1 cellular context compared by ENCODE assay signal in the genomic region with DNA sequence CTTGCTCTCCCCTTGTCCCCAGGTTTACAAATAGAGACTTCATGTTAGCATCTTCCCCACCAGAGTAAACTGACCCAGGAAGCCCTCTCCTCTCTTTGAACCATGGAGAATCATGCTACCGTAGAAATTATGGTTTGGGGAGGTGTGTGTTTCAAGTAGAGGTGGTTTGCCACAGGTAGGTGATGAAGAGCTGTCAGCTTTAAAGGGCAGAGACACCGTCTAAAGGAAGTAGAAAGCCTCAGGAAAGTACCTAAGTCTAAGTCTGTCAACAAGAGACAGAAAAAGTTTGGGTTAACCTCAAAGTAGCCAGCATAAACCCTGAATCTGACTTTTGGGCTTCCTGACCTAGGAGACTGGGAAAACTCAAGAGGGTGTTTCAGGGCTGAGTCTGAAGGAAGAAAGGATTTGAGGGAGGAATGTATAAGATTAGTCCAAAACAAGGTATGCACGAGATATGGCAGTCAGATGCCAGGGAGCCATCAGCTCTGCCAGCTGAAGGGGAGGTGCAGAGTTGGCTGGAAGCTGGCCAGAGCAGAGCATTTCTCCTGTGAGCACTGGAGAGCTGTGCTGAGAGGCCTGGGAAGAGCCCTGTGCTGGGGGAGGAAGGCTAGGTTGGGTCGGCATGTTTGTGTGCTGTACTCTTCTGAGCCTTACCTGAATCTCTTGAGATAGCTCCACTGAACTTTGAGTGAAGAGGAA.
TF ChIP-seq lines count a peak whose summit lies in the region.

No MANE protein-coding gene starts in this region.

TF ChIP-seq in GM23338, 12 proteins besides CTCF, POLR2A, EP300 and RAD21 (continued from another document):
- TF ChIP-seq, protein P1, sequence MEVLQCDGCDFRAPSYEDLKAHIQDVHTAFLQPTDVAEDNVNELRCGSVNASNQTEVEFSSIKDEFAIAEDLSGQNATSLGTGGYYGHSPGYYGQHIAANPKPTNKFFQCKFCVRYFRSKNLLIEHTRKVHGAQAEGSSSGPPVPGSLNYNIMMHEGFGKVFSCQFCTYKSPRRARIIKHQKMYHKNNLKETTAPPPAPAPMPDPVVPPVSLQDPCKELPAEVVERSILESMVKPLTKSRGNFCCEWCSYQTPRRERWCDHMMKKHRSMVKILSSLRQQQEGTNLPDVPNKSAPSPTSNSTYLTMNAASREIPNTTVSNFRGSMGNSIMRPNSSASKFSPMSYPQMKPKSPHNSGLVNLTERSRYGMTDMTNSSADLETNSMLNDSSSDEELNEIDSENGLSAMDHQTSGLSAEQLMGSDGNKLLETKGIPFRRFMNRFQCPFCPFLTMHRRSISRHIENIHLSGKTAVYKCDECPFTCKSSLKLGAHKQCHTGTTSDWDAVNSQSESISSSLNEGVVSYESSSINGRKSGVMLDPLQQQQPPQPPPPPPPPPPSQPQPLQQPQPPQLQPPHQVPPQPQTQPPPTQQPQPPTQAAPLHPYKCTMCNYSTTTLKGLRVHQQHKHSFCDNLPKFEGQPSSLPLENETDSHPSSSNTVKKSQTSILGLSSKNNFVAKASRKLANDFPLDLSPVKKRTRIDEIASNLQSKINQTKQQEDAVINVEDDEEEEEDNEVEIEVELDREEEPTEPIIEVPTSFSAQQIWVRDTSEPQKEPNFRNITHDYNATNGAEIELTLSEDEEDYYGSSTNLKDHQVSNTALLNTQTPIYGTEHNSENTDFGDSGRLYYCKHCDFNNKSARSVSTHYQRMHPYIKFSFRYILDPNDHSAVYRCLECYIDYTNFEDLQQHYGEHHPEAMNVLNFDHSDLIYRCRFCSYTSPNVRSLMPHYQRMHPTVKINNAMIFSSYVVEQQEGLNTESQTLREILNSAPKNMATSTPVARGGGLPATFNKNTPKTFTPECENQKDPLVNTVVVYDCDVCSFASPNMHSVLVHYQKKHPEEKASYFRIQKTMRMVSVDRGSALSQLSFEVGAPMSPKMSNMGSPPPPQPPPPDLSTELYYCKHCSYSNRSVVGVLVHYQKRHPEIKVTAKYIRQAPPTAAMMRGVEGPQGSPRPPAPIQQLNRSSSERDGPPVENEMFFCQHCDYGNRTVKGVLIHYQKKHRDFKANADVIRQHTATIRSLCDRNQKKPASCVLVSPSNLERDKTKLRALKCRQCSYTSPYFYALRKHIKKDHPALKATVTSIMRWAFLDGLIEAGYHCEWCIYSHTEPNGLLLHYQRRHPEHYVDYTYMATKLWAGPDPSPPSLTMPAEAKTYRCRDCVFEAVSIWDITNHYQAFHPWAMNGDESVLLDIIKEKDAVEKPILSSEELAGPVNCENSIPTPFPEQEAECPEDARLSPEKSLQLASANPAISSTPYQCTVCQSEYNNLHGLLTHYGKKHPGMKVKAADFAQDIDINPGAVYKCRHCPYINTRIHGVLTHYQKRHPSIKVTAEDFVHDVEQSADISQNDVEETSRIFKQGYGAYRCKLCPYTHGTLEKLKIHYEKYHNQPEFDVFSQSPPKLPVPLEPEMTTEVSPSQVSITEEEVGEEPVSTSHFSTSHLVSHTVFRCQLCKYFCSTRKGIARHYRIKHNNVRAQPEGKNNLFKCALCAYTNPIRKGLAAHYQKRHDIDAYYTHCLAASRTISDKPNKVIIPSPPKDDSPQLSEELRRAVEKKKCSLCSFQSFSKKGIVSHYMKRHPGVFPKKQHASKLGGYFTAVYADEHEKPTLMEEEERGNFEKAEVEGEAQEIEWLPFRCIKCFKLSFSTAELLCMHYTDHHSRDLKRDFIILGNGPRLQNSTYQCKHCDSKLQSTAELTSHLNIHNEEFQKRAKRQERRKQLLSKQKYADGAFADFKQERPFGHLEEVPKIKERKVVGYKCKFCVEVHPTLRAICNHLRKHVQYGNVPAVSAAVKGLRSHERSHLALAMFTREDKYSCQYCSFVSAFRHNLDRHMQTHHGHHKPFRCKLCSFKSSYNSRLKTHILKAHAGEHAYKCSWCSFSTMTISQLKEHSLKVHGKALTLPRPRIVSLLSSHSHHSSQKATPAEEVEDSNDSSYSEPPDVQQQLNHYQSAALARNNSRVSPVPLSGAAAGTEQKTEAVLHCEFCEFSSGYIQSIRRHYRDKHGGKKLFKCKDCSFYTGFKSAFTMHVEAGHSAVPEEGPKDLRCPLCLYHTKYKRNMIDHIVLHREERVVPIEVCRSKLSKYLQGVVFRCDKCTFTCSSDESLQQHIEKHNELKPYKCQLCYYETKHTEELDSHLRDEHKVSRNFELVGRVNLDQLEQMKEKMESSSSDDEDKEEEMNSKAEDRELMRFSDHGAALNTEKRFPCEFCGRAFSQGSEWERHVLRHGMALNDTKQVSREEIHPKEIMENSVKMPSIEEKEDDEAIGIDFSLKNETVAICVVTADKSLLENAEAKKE (CRISPR knock-in tag; IDR thresholded peaks at IDR 0.05): no peak
